In the genomic region with DNA sequence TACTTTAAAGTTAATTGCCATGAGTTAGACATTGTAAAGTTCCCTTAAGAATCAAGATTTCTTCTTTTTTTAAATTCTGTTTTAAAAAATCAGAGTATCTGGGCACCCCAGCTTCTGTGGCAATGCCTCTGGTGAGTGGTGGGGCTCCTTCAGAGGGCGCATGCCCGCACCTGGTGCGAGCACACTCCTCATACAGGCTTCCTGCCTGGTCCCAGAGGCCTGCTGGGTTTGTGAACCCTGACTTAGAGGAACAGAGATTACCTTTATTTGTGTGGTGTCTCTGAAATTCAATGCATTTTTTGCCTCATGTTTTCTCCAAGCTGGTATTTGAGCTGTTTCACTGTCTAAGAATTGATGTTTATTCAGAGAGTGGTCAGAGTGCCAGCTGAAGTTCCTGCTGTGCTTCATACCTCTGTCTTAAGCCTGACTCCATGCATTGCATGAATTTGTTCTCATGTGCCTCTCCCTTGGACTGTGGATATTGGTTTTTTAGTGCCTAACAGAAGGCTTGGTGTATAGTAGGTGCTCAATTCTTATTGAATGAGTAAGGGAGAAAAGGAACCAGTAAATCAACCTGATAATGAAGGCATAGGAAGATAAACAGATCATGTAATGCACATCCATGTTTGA, we compare ENCODE assay signal across 11 cellular contexts. TPM values are rescaled to one million over a fixed set of nuclear protein-coding genes. Genes with fewer than 3 reads are reported as not detected.
A peak's percentile ranks its signal among the peaks of the same experiment; 100 is the strongest.
DNase-seq lines count a peak whose midpoint lies in the region; ATAC-seq and TF ChIP-seq lines count a peak whose summit lies in the region.
"Had no signal": no experiment of that assay in that cellular context is flagged by ENCODE, and none has a peak within 500 bp of the region (broad histone marks: within the 10 kb centered on the region; RNA-seq: fewer than 3 reads in every experiment).

No MANE protein-coding gene starts in this region.

- in situ Hi-C loops in KBM-7 (cut with MboI; ENCODE audit: low pct_unique_long_range_greater_than_20kb, low sequenced_read_pairs): no loop called here

- DNase-seq in osteocyte (ENCODE audit: extremely low spot score, unreplicated experiment): no peak
- DNase-seq in NCI-H524 treated with DMSO at 0.1 percent for 48 hours (lab: John Stamatoyannopoulos, UW): no peak
- no peak for DNase-seq in dermis blood vessel endothelial cell
- DNase-seq in KBM-7: no peak
- no peak for DNase-seq in stimulated activated CD4-positive, alpha-beta T cell treated with anti-CD3 and anti-CD28 coated beads, Interleukin-2, amount 100 ng/mL, for 48 hours
- DNase-seq: activated CD4-positive, alpha-beta T cell treated with anti-CD3 and anti-CD28 coated beads, Interleukin-2, amount 50 U/mL, for 4 hours; stimulated activated naive CD4-positive, alpha-beta T cell treated with Interleukin-2 at 50 U/mL for 16 hours had no signal

- TF ChIP-seq CTCF in VCaP (conservative IDR thresholded peaks at IDR 0.05): no peak
- no peak for TF ChIP-seq CTCF in osteocyte (IDR thresholded peaks at IDR 0.05)

- no peaks in the 10 kb centered on the region for H3K9me3 Mint-ChIP-seq in osteocyte (ENCODE audit: unreplicated experiment)
- H3K9me3 Mint-ChIP-seq: central memory CD8-positive, alpha-beta T cell had no signal

- peak overlapping the region; percentile 30; the same call in 1 of the 2 replicates for H3K27ac ChIP-seq in VCaP

- H3K27ac Mint-ChIP-seq in osteocyte (ENCODE audit: unreplicated experiment): peak overlapping the region; percentile 39

- no peaks in the 10 kb centered on the region for H3K27me3 Mint-ChIP-seq in osteocyte (ENCODE audit: unreplicated experiment)
- H3K27me3 Mint-ChIP-seq: central memory CD8-positive, alpha-beta T cell had no signal

- ATAC-seq in GM19035 (IDR thresholded peaks at IDR 0.05; ENCODE audit: unreplicated experiment) (peak; percentile 74), HG02884 (IDR thresholded peaks at IDR 0.05; ENCODE audit: unreplicated experiment) (peak; percentile 62)

- H3K4me3 Mint-ChIP-seq in osteocyte (ENCODE audit: unreplicated experiment): no peak overlapping the region
- H3K4me3 Mint-ChIP-seq: central memory CD8-positive, alpha-beta T cell had no signal

- peaks cover 39% of the 10 kb centered on the region for H3K4me1 Mint-ChIP-seq in osteocyte (ENCODE audit: unreplicated experiment)

- no peaks in the 10 kb centered on the region for H3K36me3 Mint-ChIP-seq in osteocyte (ENCODE audit: unreplicated experiment)

RNA-seq across cellular contexts. Expression of gene PHLPP1, which starts 28.9 kb away (rescaled TPM):
- total RNA-seq in osteocyte (19.6 and 22.7 TPM in 2 replicates), dermis blood vessel endothelial cell (9.4 and 10.3 TPM in 2 replicates)
